Comparison of ENCODE assay signal across 1 cellular context in the genomic region with DNA sequence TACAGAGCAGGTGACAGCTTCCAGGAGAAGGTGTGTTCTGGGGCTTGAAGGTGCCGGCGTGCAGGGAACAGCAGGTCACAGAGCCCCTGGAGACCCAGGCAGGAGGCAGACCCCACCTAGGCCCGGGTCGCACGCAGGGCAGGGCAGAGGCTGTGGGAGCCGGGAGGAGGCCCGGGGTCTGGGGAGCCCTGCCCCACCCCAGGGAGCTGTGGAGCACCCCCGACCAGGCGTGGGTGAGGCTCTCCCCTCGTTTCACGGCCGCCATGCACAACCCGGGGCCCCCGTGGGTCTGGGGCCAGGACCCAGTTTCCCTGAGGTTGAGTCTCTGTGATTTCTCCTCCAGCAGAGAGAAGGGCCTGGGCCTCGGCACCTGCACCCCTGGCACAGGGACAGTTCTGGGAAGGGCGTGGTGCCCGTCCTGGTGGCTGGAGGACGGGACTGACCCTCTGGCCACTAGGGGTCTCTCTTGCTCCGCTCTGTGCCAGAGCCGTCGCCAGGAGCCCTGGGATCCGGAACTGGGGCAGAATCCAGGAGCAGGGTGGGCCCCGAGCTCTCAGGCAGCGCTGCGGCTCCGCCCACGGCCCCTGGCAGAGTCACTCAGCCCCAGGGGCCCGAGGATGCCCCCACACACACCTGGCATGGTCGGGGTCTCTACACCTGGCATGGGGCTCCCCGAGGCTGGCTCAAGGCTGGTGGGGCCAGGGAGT.
TF ChIP-seq lines count a peak whose summit lies in the region.

No MANE protein-coding gene starts in this region.

TF ChIP-seq in HEK293, 187 proteins besides CTCF, POLR2A, EP300 and RAD21 (continued from another document and continues in another):
- TF ChIP-seq, protein P1, sequence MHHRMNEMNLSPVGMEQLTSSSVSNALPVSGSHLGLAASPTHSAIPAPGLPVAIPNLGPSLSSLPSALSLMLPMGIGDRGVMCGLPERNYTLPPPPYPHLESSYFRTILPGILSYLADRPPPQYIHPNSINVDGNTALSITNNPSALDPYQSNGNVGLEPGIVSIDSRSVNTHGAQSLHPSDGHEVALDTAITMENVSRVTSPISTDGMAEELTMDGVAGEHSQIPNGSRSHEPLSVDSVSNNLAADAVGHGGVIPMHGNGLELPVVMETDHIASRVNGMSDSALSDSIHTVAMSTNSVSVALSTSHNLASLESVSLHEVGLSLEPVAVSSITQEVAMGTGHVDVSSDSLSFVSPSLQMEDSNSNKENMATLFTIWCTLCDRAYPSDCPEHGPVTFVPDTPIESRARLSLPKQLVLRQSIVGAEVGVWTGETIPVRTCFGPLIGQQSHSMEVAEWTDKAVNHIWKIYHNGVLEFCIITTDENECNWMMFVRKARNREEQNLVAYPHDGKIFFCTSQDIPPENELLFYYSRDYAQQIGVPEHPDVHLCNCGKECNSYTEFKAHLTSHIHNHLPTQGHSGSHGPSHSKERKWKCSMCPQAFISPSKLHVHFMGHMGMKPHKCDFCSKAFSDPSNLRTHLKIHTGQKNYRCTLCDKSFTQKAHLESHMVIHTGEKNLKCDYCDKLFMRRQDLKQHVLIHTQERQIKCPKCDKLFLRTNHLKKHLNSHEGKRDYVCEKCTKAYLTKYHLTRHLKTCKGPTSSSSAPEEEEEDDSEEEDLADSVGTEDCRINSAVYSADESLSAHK (tag by site-specific recombination; IDR thresholded peaks at IDR 0.05), result no peak
- no peak for TF ChIP-seq ZNF366 (tag by site-specific recombination; conservative IDR thresholded peaks at IDR 0.05)
- TF ChIP-seq SP7 (tag by site-specific recombination; IDR thresholded peaks at IDR 0.05), result peak; percentile 59
- no peak for TF ChIP-seq ZNF138 (tag by site-specific recombination; IDR thresholded peaks at IDR 0.05; ENCODE audit: borderline replicate concordance)
- peak; percentile 86 for TF ChIP-seq KLF9 (tag by site-specific recombination; IDR thresholded peaks at IDR 0.05; ENCODE audit: low read depth)
- no peak for TF ChIP-seq ZNF214 (tag by site-specific recombination; IDR thresholded peaks at IDR 0.05; ENCODE audit: borderline replicate concordance)
- TF ChIP-seq ZNF274 (IDR thresholded peaks at IDR 0.05; ENCODE audit: low read length), result no peak
- no peak for TF ChIP-seq ZNF274 (tag by site-specific recombination; IDR thresholded peaks at IDR 0.05; ENCODE audit: borderline replicate concordance)
- TF ChIP-seq ZNF76 (tag by site-specific recombination; IDR thresholded peaks at IDR 0.05; ENCODE audit: borderline replicate concordance, low read depth), result peak; percentile 16; the same call in 1 of the 2 replicates
- TF ChIP-seq ZNF202 (tag by site-specific recombination; IDR thresholded peaks at IDR 0.05; ENCODE audit: borderline replicate concordance), result no peak
- TF ChIP-seq HOXC10 (CRISPR knock-in tag; IDR thresholded peaks at IDR 0.05), result no peak
- no peak for TF ChIP-seq ZNF350 (tag by site-specific recombination; IDR thresholded peaks at IDR 0.05)
- TF ChIP-seq, protein P2, sequence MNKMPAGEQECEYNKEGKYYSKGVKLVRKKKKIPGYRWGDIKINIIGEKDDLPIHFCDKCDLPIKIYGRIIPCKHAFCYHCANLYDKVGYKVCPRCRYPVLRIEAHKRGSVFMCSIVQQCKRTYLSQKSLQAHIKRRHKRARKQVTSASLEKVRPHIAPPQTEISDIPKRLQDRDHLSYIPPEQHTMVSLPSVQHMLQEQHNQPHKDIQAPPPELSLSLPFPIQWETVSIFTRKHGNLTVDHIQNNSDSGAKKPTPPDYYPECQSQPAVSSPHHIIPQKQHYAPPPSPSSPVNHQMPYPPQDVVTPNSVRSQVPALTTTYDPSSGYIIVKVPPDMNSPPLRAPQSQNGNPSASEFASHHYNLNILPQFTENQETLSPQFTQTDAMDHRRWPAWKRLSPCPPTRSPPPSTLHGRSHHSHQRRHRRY (tag by site-specific recombination; IDR thresholded peaks at IDR 0.05), result no peak
- peak; percentile 51; the same call in 1 of the 2 replicates for TF ChIP-seq KLF16 (tag by site-specific recombination; IDR thresholded peaks at IDR 0.05)
- no peak for TF ChIP-seq ZNF660 (tag by site-specific recombination; IDR thresholded peaks at IDR 0.05)
- peak; percentile 54; the same call in 1 of the 2 replicates for TF ChIP-seq ZNF2 (tag by site-specific recombination; IDR thresholded peaks at IDR 0.05)
- no peak for TF ChIP-seq ZNF585B (tag by site-specific recombination; IDR thresholded peaks at IDR 0.05)
- TF ChIP-seq, protein P3, sequence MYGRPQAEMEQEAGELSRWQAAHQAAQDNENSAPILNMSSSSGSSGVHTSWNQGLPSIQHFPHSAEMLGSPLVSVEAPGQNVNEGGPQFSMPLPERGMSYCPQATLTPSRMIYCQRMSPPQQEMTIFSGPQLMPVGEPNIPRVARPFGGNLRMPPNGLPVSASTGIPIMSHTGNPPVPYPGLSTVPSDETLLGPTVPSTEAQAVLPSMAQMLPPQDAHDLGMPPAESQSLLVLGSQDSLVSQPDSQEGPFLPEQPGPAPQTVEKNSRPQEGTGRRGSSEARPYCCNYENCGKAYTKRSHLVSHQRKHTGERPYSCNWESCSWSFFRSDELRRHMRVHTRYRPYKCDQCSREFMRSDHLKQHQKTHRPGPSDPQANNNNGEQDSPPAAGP (tag by site-specific recombination; IDR thresholded peaks at IDR 0.05), result peak; percentile 88
- TF ChIP-seq, protein P4, sequence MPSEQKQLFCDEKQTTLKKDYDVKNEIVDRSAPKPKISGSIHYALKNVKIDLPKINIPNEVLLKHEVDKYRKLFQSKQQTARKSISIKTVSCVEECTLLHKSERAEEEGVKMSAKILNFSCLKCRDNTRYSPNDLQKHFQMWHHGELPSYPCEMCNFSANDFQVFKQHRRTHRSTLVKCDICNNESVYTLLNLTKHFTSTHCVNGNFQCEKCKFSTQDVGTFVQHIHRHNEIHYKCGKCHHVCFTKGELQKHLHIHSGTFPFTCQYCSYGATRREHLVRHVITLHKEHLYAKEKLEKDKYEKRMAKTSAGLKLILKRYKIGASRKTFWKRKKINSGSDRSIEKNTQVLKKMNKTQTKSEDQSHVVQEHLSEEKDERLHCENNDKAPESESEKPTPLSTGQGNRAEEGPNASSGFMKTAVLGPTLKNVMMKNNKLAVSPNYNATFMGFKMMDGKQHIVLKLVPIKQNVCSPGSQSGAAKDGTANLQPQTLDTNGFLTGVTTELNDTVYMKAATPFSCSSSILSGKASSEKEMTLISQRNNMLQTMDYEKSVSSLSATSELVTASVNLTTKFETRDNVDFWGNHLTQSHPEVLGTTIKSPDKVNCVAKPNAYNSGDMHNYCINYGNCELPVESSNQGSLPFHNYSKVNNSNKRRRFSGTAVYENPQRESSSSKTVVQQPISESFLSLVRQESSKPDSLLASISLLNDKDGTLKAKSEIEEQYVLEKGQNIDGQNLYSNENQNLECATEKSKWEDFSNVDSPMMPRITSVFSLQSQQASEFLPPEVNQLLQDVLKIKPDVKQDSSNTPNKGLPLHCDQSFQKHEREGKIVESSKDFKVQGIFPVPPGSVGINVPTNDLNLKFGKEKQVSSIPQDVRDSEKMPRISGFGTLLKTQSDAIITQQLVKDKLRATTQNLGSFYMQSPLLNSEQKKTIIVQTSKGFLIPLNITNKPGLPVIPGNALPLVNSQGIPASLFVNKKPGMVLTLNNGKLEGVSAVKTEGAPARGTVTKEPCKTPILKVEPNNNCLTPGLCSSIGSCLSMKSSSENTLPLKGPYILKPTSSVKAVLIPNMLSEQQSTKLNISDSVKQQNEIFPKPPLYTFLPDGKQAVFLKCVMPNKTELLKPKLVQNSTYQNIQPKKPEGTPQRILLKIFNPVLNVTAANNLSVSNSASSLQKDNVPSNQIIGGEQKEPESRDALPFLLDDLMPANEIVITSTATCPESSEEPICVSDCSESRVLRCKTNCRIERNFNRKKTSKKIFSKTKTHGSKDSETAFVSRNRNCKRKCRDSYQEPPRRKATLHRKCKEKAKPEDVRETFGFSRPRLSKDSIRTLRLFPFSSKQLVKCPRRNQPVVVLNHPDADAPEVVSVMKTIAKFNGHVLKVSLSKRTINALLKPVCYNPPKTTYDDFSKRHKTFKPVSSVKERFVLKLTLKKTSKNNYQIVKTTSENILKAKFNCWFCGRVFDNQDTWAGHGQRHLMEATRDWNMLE (tag by site-specific recombination; conservative IDR thresholded peaks at IDR 0.05; ENCODE audit: low read depth), result no peak
- TF ChIP-seq ZNF701 (tag by site-specific recombination; IDR thresholded peaks at IDR 0.05), result no peak
- no peak for TF ChIP-seq ZNF664 (tag by site-specific recombination; IDR thresholded peaks at IDR 0.05)
- no peak for TF ChIP-seq ZNF37A (tag by site-specific recombination; IDR thresholded peaks at IDR 0.05)
- no peak for TF ChIP-seq ZNF747 (tag by site-specific recombination; IDR thresholded peaks at IDR 0.05)
- TF ChIP-seq ZBTB17 (tag by site-specific recombination; IDR thresholded peaks at IDR 0.05), result peak; percentile 32; the same call in 1 of the 2 replicates
- no peak for TF ChIP-seq ZNF530 (tag by site-specific recombination; IDR thresholded peaks at IDR 0.05; ENCODE audit: low read depth)
- TF ChIP-seq SETDB1 (IDR thresholded peaks at IDR 0.05; ENCODE audit: insufficient read length, low read length), result no peak
- TF ChIP-seq HOXA7 (CRISPR knock-in tag; IDR thresholded peaks at IDR 0.05; ENCODE audit: borderline replicate concordance), result no peak
- TF ChIP-seq SCRT2 (tag by site-specific recombination; IDR thresholded peaks at IDR 0.05), result no peak
- no peak for TF ChIP-seq ZNF596 (tag by site-specific recombination; IDR thresholded peaks at IDR 0.05)
- TF ChIP-seq, protein P5, sequence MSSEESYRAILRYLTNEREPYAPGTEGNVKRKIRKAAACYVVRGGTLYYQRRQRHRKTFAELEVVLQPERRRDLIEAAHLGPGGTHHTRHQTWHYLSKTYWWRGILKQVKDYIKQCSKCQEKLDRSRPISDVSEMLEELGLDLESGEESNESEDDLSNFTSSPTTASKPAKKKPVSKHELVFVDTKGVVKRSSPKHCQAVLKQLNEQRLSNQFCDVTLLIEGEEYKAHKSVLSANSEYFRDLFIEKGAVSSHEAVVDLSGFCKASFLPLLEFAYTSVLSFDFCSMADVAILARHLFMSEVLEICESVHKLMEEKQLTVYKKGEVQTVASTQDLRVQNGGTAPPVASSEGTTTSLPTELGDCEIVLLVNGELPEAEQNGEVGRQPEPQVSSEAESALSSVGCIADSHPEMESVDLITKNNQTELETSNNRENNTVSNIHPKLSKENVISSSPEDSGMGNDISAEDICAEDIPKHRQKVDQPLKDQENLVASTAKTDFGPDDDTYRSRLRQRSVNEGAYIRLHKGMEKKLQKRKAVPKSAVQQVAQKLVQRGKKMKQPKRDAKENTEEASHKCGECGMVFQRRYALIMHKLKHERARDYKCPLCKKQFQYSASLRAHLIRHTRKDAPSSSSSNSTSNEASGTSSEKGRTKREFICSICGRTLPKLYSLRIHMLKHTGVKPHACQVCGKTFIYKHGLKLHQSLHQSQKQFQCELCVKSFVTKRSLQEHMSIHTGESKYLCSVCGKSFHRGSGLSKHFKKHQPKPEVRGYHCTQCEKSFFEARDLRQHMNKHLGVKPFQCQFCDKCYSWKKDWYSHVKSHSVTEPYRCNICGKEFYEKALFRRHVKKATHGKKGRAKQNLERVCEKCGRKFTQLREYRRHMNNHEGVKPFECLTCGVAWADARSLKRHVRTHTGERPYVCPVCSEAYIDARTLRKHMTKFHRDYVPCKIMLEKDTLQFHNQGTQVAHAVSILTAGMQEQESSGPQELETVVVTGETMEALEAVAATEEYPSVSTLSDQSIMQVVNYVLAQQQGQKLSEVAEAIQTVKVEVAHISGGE (tag by site-specific recombination; conservative IDR thresholded peaks at IDR 0.05; ENCODE audit: low read depth), result no peak
- TF ChIP-seq, protein P6, sequence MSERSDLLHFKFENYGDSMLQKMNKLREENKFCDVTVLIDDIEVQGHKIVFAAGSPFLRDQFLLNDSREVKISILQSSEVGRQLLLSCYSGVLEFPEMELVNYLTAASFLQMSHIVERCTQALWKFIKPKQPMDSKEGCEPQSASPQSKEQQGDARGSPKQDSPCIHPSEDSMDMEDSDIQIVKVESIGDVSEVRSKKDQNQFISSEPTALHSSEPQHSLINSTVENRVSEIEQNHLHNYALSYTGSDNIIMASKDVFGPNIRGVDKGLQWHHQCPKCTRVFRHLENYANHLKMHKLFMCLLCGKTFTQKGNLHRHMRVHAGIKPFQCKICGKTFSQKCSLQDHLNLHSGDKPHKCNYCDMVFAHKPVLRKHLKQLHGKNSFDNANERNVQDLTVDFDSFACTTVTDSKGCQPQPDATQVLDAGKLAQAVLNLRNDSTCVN (tag by site-specific recombination; optimal IDR thresholded peaks at IDR 0.05), result peak; percentile 15
- TF ChIP-seq, protein P7, sequence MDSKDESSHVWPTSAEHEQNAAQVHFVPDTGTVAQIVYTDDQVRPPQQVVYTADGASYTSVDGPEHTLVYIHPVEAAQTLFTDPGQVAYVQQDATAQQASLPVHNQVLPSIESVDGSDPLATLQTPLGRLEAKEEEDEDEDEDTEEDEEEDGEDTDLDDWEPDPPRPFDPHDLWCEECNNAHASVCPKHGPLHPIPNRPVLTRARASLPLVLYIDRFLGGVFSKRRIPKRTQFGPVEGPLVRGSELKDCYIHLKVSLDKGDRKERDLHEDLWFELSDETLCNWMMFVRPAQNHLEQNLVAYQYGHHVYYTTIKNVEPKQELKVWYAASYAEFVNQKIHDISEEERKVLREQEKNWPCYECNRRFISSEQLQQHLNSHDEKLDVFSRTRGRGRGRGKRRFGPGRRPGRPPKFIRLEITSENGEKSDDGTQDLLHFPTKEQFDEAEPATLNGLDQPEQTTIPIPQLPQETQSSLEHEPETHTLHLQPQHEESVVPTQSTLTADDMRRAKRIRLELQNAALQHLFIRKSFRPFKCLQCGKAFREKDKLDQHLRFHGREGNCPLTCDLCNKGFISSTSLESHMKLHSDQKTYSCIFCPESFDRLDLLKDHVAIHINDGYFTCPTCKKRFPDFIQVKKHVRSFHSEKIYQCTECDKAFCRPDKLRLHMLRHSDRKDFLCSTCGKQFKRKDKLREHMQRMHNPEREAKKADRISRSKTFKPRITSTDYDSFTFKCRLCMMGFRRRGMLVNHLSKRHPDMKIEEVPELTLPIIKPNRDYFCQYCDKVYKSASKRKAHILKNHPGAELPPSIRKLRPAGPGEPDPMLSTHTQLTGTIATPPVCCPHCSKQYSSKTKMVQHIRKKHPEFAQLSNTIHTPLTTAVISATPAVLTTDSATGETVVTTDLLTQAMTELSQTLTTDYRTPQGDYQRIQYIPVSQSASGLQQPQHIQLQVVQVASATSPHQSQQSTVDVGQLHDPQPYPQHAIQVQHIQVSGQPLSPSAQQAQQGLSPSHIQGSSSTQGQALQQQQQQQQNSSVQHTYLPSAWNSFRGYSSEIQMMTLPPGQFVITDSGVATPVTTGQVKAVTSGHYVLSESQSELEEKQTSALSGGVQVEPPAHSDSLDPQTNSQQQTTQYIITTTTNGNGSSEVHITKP (tag by site-specific recombination; IDR thresholded peaks at IDR 0.05), result no peak
- TF ChIP-seq ZNF776 (tag by site-specific recombination; IDR thresholded peaks at IDR 0.05; ENCODE audit: borderline replicate concordance), result no peak
- peak; percentile 96 for TF ChIP-seq ZFP69B (tag by site-specific recombination; IDR thresholded peaks at IDR 0.05)
- TF ChIP-seq GLIS2 (tag by site-specific recombination; IDR thresholded peaks at IDR 0.05), result peak; percentile 31; the same call in 1 of the 2 replicates
- peak; percentile 75 for TF ChIP-seq ZNF600 (tag by site-specific recombination; IDR thresholded peaks at IDR 0.05)
- peak; percentile 46; the same call in 1 of the 2 replicates for TF ChIP-seq ZBTB48 (tag by site-specific recombination; IDR thresholded peaks at IDR 0.05)
- TF ChIP-seq ZFP37 (tag by site-specific recombination; IDR thresholded peaks at IDR 0.05), result no peak
- peak; percentile 19; the same call in 1 of the 2 replicates for TF ChIP-seq ZNF394 (tag by site-specific recombination; IDR thresholded peaks at IDR 0.05; ENCODE audit: borderline replicate concordance)
- TF ChIP-seq TRIM28 (IDR thresholded peaks at IDR 0.05; ENCODE audit: borderline replicate concordance, low read length), result no peak
- TF ChIP-seq ZNF571 (tag by site-specific recombination; IDR thresholded peaks at IDR 0.05), result no peak
- TF ChIP-seq, protein P8, sequence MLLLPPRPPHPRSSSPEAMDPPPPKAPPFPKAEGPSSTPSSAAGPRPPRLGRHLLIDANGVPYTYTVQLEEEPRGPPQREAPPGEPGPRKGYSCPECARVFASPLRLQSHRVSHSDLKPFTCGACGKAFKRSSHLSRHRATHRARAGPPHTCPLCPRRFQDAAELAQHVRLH (tag by site-specific recombination; IDR thresholded peaks at IDR 0.05), result no peak
